In genomic region chr4:105473340-105474109, GRCh38 we compare ENCODE assay signal across 8 cellular contexts. TPM values are rescaled to one million over a fixed set of nuclear protein-coding genes. Genes with fewer than 3 reads are reported as not detected.
A peak's percentile ranks its signal among the peaks of the same experiment; 100 is the strongest.
DNase-seq lines count a peak whose midpoint lies in the region; TF ChIP-seq lines count a peak whose summit lies in the region.

PPA2 (minus strand) TSS chr4:105474062; CDS start chr4:105474050, 12 bp downstream.

- H3K9me2 ChIP-seq in GM23248 (ENCODE audit: insufficient read depth) (no peaks in the 10 kb centered on the region), Karpas-422 (replicated peaks; ENCODE audit: insufficient read depth, low read length) (no peaks in the 10 kb centered on the region)

- H3K4me1 ChIP-seq in GM23248 (ENCODE audit: insufficient read depth) (peaks cover 23% of the 10 kb centered on the region), Karpas-422 (ENCODE audit: low read length) (peaks cover 23% of the 10 kb centered on the region), stomach (peaks cover 12 to 51% (median 36%) of the 10 kb centered on the region in 4 donors)

- no peaks in the 10 kb centered on the region for H3K9me3 ChIP-seq in GM23248 (ENCODE audit: low read depth)
- no peaks in the 10 kb centered on the region for H3K9me3 ChIP-seq in Karpas-422 (ENCODE audit: low read length)
- H3K9me3 ChIP-seq in stomach, result no peaks in the 10 kb centered on the region

- peak within 1 kb of the TSS; percentile 99 for H3K27ac Mint-ChIP-seq in neural crest cell (ENCODE audit: unreplicated experiment)

- TF ChIP-seq CTCF in fibroblast of villous mesenchyme (IDR thresholded peaks at IDR 0.05; ENCODE audit: insufficient read depth, low read depth, low read length) (no peak), neural crest cell (conservative IDR thresholded peaks at IDR 0.05) (no peak), stomach (IDR thresholded peaks at IDR 0.05) (peak in 1 of 7 experiments; percentile 76)

- H3F3A ChIP-seq in GM23248 (ENCODE audit: insufficient read depth), result peaks cover 16% of the 10 kb centered on the region; the same call in 1 of the 2 replicates

- H4K20me1 ChIP-seq in GM23248 (ENCODE audit: insufficient read depth), result no peaks in the 10 kb centered on the region
- peaks cover 11% of the 10 kb centered on the region; the same call in 1 of the 2 replicates for H4K20me1 ChIP-seq in Karpas-422 (ENCODE audit: insufficient read depth, low read depth, low read length)

- H3K27me3 Mint-ChIP-seq in neural crest cell (ENCODE audit: low read depth), result peaks cover 2% of the 10 kb centered on the region

- no peaks in the 10 kb centered on the region for H3K36me3 ChIP-seq in GM23248 (ENCODE audit: low read depth)
- peaks cover 29% of the 10 kb centered on the region for H3K36me3 ChIP-seq in Karpas-422 (ENCODE audit: insufficient read depth, low read length)
- no peaks in the 10 kb centered on the region for H3K36me3 ChIP-seq in stomach

- H3K36me3 Mint-ChIP-seq in neural crest cell (ENCODE audit: low read depth), result peaks cover 6% of the 10 kb centered on the region

- DNase-seq in ELR (ENCODE audit: low read depth) (peak; percentile 88), GM23248 (peak; percentile 97), Karpas-422 (peak; percentile 95), SIG-M5 treated with dmso at 0.1 percent for 504 hours (lab: John Stamatoyannopoulos, UW; ENCODE audit: unreplicated experiment) (peak; percentile 87), activated gamma-delta T cell treated with Interleukin-2 at 50 U/mL for 16 hours (peak; percentile 76), fibroblast of villous mesenchyme (ENCODE audit: low read depth) (peak; percentile 91), neural crest cell (ENCODE audit: low read depth, low spot score) (peak; percentile 57), stomach (peak; percentile 89)

- H3K4me3 ChIP-seq in GM23248, result peak within 1 kb of the TSS; percentile 91
- peak within 1 kb of the TSS; percentile 87 for H3K4me3 ChIP-seq in Karpas-422 (ENCODE audit: low read length)
- peak within 1 kb of the TSS; percentile 98 for H3K4me3 ChIP-seq in fibroblast of villous mesenchyme (ENCODE audit: low read depth, low read length)
- peak within 1 kb of the TSS; percentile 70 to 94 (median 80) for H3K4me3 ChIP-seq in stomach

- H3K9ac ChIP-seq in GM23248, result peak within 1 kb of the TSS; percentile 95
- H3K9ac ChIP-seq in Karpas-422 (ENCODE audit: low read length), result peak within 1 kb of the TSS; percentile 95

- peak in 1 of 4 donors; percentile 53 for TF ChIP-seq POLR2A in stomach (IDR thresholded peaks at IDR 0.05)

- H3K27ac ChIP-seq in GM23248, result peak within 1 kb of the TSS; percentile 92
- peak within 1 kb of the TSS; percentile 75 for H3K27ac ChIP-seq in Karpas-422 (ENCODE audit: low read length)
- peak within 1 kb of the TSS; percentile 95 to 100 (median 99) for H3K27ac ChIP-seq in stomach

- H3K9me3 Mint-ChIP-seq in neural crest cell, result no peaks in the 10 kb centered on the region

- H3K4me1 Mint-ChIP-seq in neural crest cell, result peaks cover 27% of the 10 kb centered on the region

- in situ Hi-C loops in GM23248 (cut with MboI), result no loop called here

- H3K27me3 ChIP-seq in GM23248 (replicated peaks; ENCODE audit: insufficient read depth) (no peaks in the 10 kb centered on the region), Karpas-422 (ENCODE audit: low read length) (no peaks in the 10 kb centered on the region), stomach (no peaks in the 10 kb centered on the region)

- no peak for TF ChIP-seq EP300 in stomach (IDR thresholded peaks at IDR 0.05)

- H3K4me2 ChIP-seq in GM23248 (ENCODE audit: unreplicated experiment) (peak within 1 kb of the TSS; percentile 86), Karpas-422 (ENCODE audit: low read depth, low read length, poor library complexity, severe bottlenecking) (peak within 1 kb of the TSS; percentile 98)

- H3K79me2 ChIP-seq in GM23248 (ENCODE audit: insufficient read depth), result peaks cover 41% of the 10 kb centered on the region
- H3K79me2 ChIP-seq in Karpas-422 (ENCODE audit: low read length), result peaks cover 52% of the 10 kb centered on the region

- intact Hi-C loops in stomach (cut with DNase I; ENCODE audit: low total_unique reads), result loop anchor here (5.0 kb wide), 1 partner anchor 331 kb away; no protein-coding TSS in a partner anchor

- WGBS in GM23248 (ENCODE audit: low coverage in 1 of 2, low lambda C conversion rate in 2 of 2, missing lambda C conversion rate in 2 of 2), 2 experiments, result 0 to 1% methylated on average over 63 to 64 of the region's 73 CpGs
- WGBS in stomach, 5 donors, result 0 to 1% (median 0%) methylated on average over 27 to 73 of the region's 73 CpGs

- peak within 1 kb of the TSS; percentile 99 for H3K4me3 Mint-ChIP-seq in neural crest cell

- H2AFZ ChIP-seq in GM23248 (peak within 1 kb of the TSS; percentile 97), Karpas-422 (ENCODE audit: low read length) (peak within 1 kb of the TSS; percentile 72; the same call in 1 of the 2 replicates)

RNA-seq across cellular contexts. Expression of gene PPA2, which starts in this region (rescaled TPM):
- 37.5 and 64.9 TPM in 2 replicates for total RNA-seq in GM23248 (2014; rRNA removed; shearing (Covaris generic))
- polyA plus RNA-seq in GM23248 (2016; fragmentation: Nextera tagmentation; extraction: Ambion mirVana), result 114 and 116 TPM in 2 replicates
- total RNA-seq in Karpas-422 (2014; rRNA removed; shearing (Covaris generic); ENCODE audit: low replicate concordance), result 138 and 176 TPM in 2 replicates
- total RNA-seq in fibroblast of villous mesenchyme, result 84.1 and 103 TPM in 2 replicates
- total RNA-seq in neural crest cell, result 81.0 and 82.7 TPM in 2 replicates
- total RNA-seq in stomach, result 100 to 1,000 TPM in 3 of 5 donors, 10 to 100 TPM in 2; 10.5 to 473 (median 132) TPM
- polyA plus RNA-seq in stomach, result 10 to 100 TPM; 46.4 to 96.2 (median 74.6) TPM

Comparison
In these comparisons a context has a peak if more than half of its experiments do, and no peak if none do; other contexts are left out.
1. Peak in every context shown above with its lines: DNase-seq, H3K4me3 ChIP-seq and H3K27ac ChIP-seq.